Comparison of ENCODE assay signal across 10 cellular contexts in the genomic region with DNA sequence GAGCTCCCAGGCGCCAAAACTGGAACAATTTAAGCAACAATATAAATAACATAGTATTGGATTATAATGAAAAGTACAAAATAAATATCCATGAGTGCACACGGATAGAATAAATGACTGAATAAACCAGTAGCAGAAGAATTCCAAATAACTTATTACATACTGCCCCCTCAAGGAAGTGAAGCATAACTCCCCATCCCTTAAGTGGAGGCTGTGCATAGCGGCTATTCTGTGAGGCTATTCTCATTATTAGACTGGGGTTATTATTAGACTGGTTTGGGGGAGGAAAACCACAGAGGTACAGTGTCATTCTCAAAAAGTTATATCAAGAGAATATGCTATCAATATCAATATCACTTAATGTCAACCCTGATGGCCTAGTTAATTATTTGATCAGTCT.
DNase-seq lines count a peak whose midpoint lies in the region; ATAC-seq, FAIRE-seq and TF ChIP-seq lines count a peak whose summit lies in the region.
"Had no signal": no experiment of that assay in that cellular context is flagged by ENCODE, and none has a peak within 500 bp of the region (broad histone marks: within the 10 kb centered on the region; RNA-seq: fewer than 3 reads in every experiment).

No MANE protein-coding gene starts in this region.

- no peak for TF ChIP-seq EP300 in SK-N-SH (IDR thresholded peaks at IDR 0.05; ENCODE audit: borderline replicate concordance in 1 of 2, low read depth in 1 of 2, low read length in 1 of 2)

- H3K4me3 ChIP-seq in HCT116 (replicated peaks in 1 of 2; ENCODE audit: low read depth in 1 of 2, low read length in 2 of 2) (no peak overlapping the region), SK-N-SH (ENCODE audit: low read depth in 2 of 2, low read length in 1 of 2) (no peak overlapping the region), pancreas (no peak overlapping the region), tibial artery (no peak overlapping the region)
- no peak overlapping the region for H3K4me3 ChIP-seq in CD4-positive, alpha-beta memory T cell (ENCODE audit: low read length in 2 of 2)

- H3K4me1 ChIP-seq in HCT116 (ENCODE audit: control insufficient read depth in 1 of 2, insufficient read depth in 2 of 2, low read length in 2 of 2), result peaks cover 0 to 14% of the 10 kb centered on the region in 2 experiments; a peak in 3 of 4 replicates
- H3K4me1 ChIP-seq in SK-N-SH (ENCODE audit: control insufficient read depth in 1 of 2, insufficient read depth in 2 of 2, low read depth in 1 of 2, low read length in 1 of 2), result peaks cover 0 to 6% of the 10 kb centered on the region in 2 experiments; a peak in 1 of 4 replicates
- peaks cover 0 to 3% (median 0%) of the 10 kb centered on the region in 3 donors for H3K4me1 ChIP-seq in pancreas
- H3K4me1 ChIP-seq in CD4-positive, alpha-beta memory T cell (ENCODE audit: insufficient read depth, low read length), result peaks cover 15% of the 10 kb centered on the region
- H3K4me1 ChIP-seq in tibial artery, result peaks cover 0 to 22% (median 17%) of the 10 kb centered on the region in 4 donors

- peaks cover 6 to 19% (median 14%) of the 10 kb centered on the region in 4 donors for H3K4me1 Mint-ChIP-seq in CD4-positive, alpha-beta memory T cell

- TF ChIP-seq RAD21 in HCT116 (IDR thresholded peaks at IDR 0.05; ENCODE audit: low read depth) (peak; percentile 61), SK-N-SH (IDR thresholded peaks at IDR 0.05; ENCODE audit: low read length) (peak; percentile 53)

- H3K9me3 ChIP-seq in HCT116 (ENCODE audit: control insufficient read depth in 1 of 2, insufficient read depth in 1 of 2, low read depth in 1 of 2, low read length in 2 of 2), result no peaks in the 10 kb centered on the region
- no peaks in the 10 kb centered on the region for H3K9me3 ChIP-seq in SK-N-SH
- no peaks in the 10 kb centered on the region for H3K9me3 ChIP-seq in pancreas
- no peaks in the 10 kb centered on the region for H3K9me3 ChIP-seq in CD4-positive, alpha-beta memory T cell (ENCODE audit: control insufficient read depth in 1 of 2, low read length in 2 of 2)
- H3K9me3 ChIP-seq in tibial artery, result no peaks in the 10 kb centered on the region

- no peak for TF ChIP-seq POLR2A in HCT116 (IDR thresholded peaks at IDR 0.05; ENCODE audit: borderline replicate concordance, extremely low read depth, insufficient read depth, insufficient read length)

- intact Hi-C loops in HCT116 (cut with micrococcal nuclease) (no loop called here), pancreas (cut with DNase I) (no loop called here), tibial artery (cut with DNase I; ENCODE audit: low total_unique reads) (loop anchor here (5.0 to 10.0 kb wide), 4 partner anchors 92 to 372 kb away; a partner anchor contains a TSS)
- intact Hi-C loops in CD4-positive, alpha-beta memory T cell (cut with micrococcal nuclease), result no loop called here

- H3K27me3 Mint-ChIP-seq in CD4-positive, alpha-beta memory T cell, result peaks cover 39 to 51% of the 10 kb centered on the region in 2 donors

- no peaks in the 10 kb centered on the region for H3K27me3 ChIP-seq in HCT116 (ENCODE audit: insufficient read depth, low read length)
- H3K27me3 ChIP-seq in SK-N-SH (ENCODE audit: insufficient read depth), result no peaks in the 10 kb centered on the region
- H3K27me3 ChIP-seq in pancreas, result no peaks in the 10 kb centered on the region
- peaks cover 20% of the 10 kb centered on the region for H3K27me3 ChIP-seq in CD4-positive, alpha-beta memory T cell (ENCODE audit: insufficient read depth, low read length)
- no peaks in the 10 kb centered on the region for H3K27me3 ChIP-seq in tibial artery

- peak; percentile 62 for ATAC-seq in HCT116
- ATAC-seq in activated CD4-positive, CD25-positive, alpha-beta regulatory T cell treated with anti-CD3 and anti-CD28 coated beads, Interleukin-2, amount 50 U/mL, for 24 hours, result no peak
- ATAC-seq in pancreas, result no peak

- DNase-seq in ACHN, result peak; percentile 58
- no peak for DNase-seq in HCT116 (ENCODE audit: low read depth, low spot score)
- DNase-seq in SK-N-SH, result peak; percentile 43
- DNase-seq in globus pallidus (ENCODE audit: low spot score), result peak; percentile 60
- DNase-seq in pancreas, result no peak
- DNase-seq in CD4-positive, alpha-beta memory T cell, result no peak
- no peak for DNase-seq in tibial artery
- DNase-seq: DMS79 had no signal

- WGBS in SK-N-SH (ENCODE audit: low lambda C conversion rate), result 14% methylated on average over 3 of the region's 3 CpGs
- WGBS in pancreas, 2 donors, result 18 to 33% methylated on average over 3 of the region's 3 CpGs

- BruUV-seq in HCT116 (replicated peaks; lab: Mats Ljungman, UMichigan), result no TSS peak

- no peaks in the 10 kb centered on the region for H3K9me3 Mint-ChIP-seq in CD4-positive, alpha-beta memory T cell

- H3K9ac ChIP-seq in HCT116 (ENCODE audit: low read length) (no peak overlapping the region), SK-N-SH (no peak overlapping the region)

- H3K27ac ChIP-seq in HCT116 (ENCODE audit: low read depth, low read length), result no peak overlapping the region
- H3K27ac ChIP-seq in SK-N-SH (ENCODE audit: low read depth in 2 of 2, low read length in 1 of 2), result no peak overlapping the region
- H3K27ac ChIP-seq in pancreas, result no peak overlapping the region
- no peak overlapping the region for H3K27ac ChIP-seq in CD4-positive, alpha-beta memory T cell (ENCODE audit: low read depth, low read length)
- no peak overlapping the region for H3K27ac ChIP-seq in tibial artery

- POLR2A ChIA-PET in HCT116 (lab: Charles Lee), result no interaction called here
- POLR2A ChIA-PET in SK-N-SH (lab: Yijun Ruan, JAX), result no interaction called here
- POLR2A ChIA-PET in CD4-positive, alpha-beta memory T cell (lab: Charles Lee; ENCODE audit: partially characterized antibody), result no interaction called here

- peaks cover 5% of the 10 kb centered on the region for H3F3A ChIP-seq in SK-N-SH (replicated peaks; ENCODE audit: insufficient read depth)

- H4K20me1 ChIP-seq in HCT116 (ENCODE audit: insufficient read depth) (no peaks in the 10 kb centered on the region), SK-N-SH (ENCODE audit: insufficient read depth) (no peaks in the 10 kb centered on the region)

- TF ChIP-seq CTCF in HCT116 (IDR thresholded peaks at IDR 0.05 in 2 of 3, conservative IDR thresholded peaks at IDR 0.05 in 1 of 3; ENCODE audit: borderline replicate concordance in 1 of 3, insufficient read depth in 1 of 3, low read depth in 2 of 3, low read length in 2 of 3), result peak; percentile 34 to 47 (median 40); a peak in 3 of 6 replicates
- peak; percentile 66 for TF ChIP-seq CTCF in SK-N-SH (IDR thresholded peaks at IDR 0.05)
- peak in 1 of 4 donors; percentile 11 for TF ChIP-seq CTCF in pancreas (IDR thresholded peaks at IDR 0.05)
- TF ChIP-seq CTCF in tibial artery (IDR thresholded peaks at IDR 0.05), result peak in 1 of 2 experiments; percentile 15

- H2AFZ ChIP-seq in HCT116 (ENCODE audit: low read depth, low read length, poor library complexity, severe bottlenecking) (no peak overlapping the region), SK-N-SH (ENCODE audit: low read depth) (no peak overlapping the region)

- H3K4me3 Mint-ChIP-seq in CD4-positive, alpha-beta memory T cell, result no peak overlapping the region

- FAIRE-seq in pancreas (lab: Jason Lieb, UNC), result no peak
- FAIRE-seq: islet of Langerhans had no signal

- H3K4me2 ChIP-seq in HCT116 (ENCODE audit: low read length), result no peak overlapping the region
- no peak overlapping the region for H3K4me2 ChIP-seq in SK-N-SH

- H3K36me3 ChIP-seq in HCT116 (ENCODE audit: control insufficient read depth in 1 of 2, insufficient read depth in 2 of 2, low read length in 2 of 2) (no peaks in the 10 kb centered on the region), SK-N-SH (replicated peaks in 1 of 2; ENCODE audit: control insufficient read depth in 1 of 2, insufficient read depth in 2 of 2, low read length in 1 of 2) (no peaks in the 10 kb centered on the region), pancreas (no peaks in the 10 kb centered on the region), tibial artery (no peaks in the 10 kb centered on the region)
- no peaks in the 10 kb centered on the region for H3K36me3 ChIP-seq in CD4-positive, alpha-beta memory T cell (ENCODE audit: insufficient read depth, low read length)

- H3K27ac Mint-ChIP-seq in CD4-positive, alpha-beta memory T cell, result no peak overlapping the region

- CTCF ChIA-PET in HCT116 (lab: Charles Lee) (interaction anchor here (1.1 kb wide), 1 partner anchor 24 kb away, joined by 9 read pairs; no protein-coding TSS in a partner anchor), SK-N-SH (lab: Yijun Ruan, JAX) (interaction anchor here (0.6 to 5.7 kb wide), 15 partner anchors 10 to 373 kb away, joined by 3 to 50 read pairs (median 7); no protein-coding TSS in a partner anchor)
- CTCF ChIA-PET in CD4-positive, alpha-beta memory T cell (lab: Charles Lee; ENCODE audit: partially characterized antibody), result no interaction called here

- RAD21 ChIA-PET in HCT116 (lab: Charles Lee; ENCODE audit: low non-redundant PET in 1 of 2, low total read pairs in 2 of 2, uncharacterized antibody in 2 of 2, unreplicated experiment in 2 of 2), result no interaction called here

- H3K9me2 ChIP-seq in HCT116 (ENCODE audit: insufficient read depth), result no peaks in the 10 kb centered on the region
- no peaks in the 10 kb centered on the region for H3K9me2 ChIP-seq in SK-N-SH

- no peaks in the 10 kb centered on the region for H3K79me2 ChIP-seq in HCT116 (ENCODE audit: insufficient read depth, low read length)
- H3K79me2 ChIP-seq in SK-N-SH (ENCODE audit: insufficient read depth), result no peaks in the 10 kb centered on the region

- in situ Hi-C loops in ACHN (cut with HindIII; ENCODE audit: low pct_ligation_motif_present, low pct_unique_long_range_greater_than_20kb, low sequenced_read_pairs), result no loop called here

- no peaks in the 10 kb centered on the region for H3K36me3 Mint-ChIP-seq in CD4-positive, alpha-beta memory T cell

TF ChIP-seq in HCT116, 20 proteins besides CTCF, POLR2A, EP300 and RAD21 (continues in another document):
- TF ChIP-seq JUND (IDR thresholded peaks at IDR 0.05) (no peak), ELF1 (IDR thresholded peaks at IDR 0.05; ENCODE audit: borderline replicate concordance, low read depth) (no peak), EZH2phosphoT487 (IDR thresholded peaks at IDR 0.05; ENCODE audit: borderline replicate concordance) (no peak), EZH2 (IDR thresholded peaks at IDR 0.05) (no peak)

Comparison
In these comparisons a context has a peak if more than half of its experiments do, and no peak if none do; other contexts are left out.
1. DNase-seq: peak in ACHN (single experiment), SK-N-SH (single experiment) and globus pallidus (single experiment); none in HCT116 (single experiment), pancreas (0 of 6), CD4-positive, alpha-beta memory T cell (0 of 5) and tibial artery (0 of 2).